29 cellular contexts compared by ENCODE assay signal in genomic region chr22:17710023-17710422, GRCh38.
"Had no signal": no experiment of that assay in that cellular context is flagged by ENCODE, and none has a peak within 500 bp of the region (broad histone marks: within the 10 kb centered on the region; RNA-seq: fewer than 3 reads in every experiment).

No MANE protein-coding gene starts in this region.

- H3K36me3 ChIP-seq: adrenal gland, WERI-Rb-1 had no signal

- DNase-seq: activated B cell treated with CpG ODN at 0.5 μM for 24 hours; activated CD4-positive, alpha-beta memory T cell treated with anti-CD3 and anti-CD28 coated beads, Interleukin-2, amount 10 ng/mL, durations not matched to agents 7 days and 5 days; activated CD4-positive, alpha-beta T cell treated with anti-CD3 and anti-CD28 coated beads, Interleukin-2, amount 10 ng/mL, durations not matched to agents 24 days and 14 days; activated CD8-positive, alpha-beta memory T cell treated with anti-CD3 and anti-CD28 coated beads, Interleukin-2, amount 50 U/mL, for 48 hours; activated gamma-delta T cell treated with Interleukin-2 at 50 U/mL for 16 hours; activated naive CD4-positive, alpha-beta T cell treated with anti-CD3 and anti-CD28 coated beads for 36 hours; activated naive CD8-positive, alpha-beta T cell treated with anti-CD3 and anti-CD28 coated beads, Interleukin-2, amount 10 ng/mL, durations not matched to agents 7 days and 5 days; activated T-cell treated with anti-CD3 and anti-CD28 coated beads for 4 hours; activated T-cell treated with anti-CD3 and anti-CD28 coated beads, Interleukin-2, amount 50 U/mL, for 24 hours; activated T-cell treated with anti-CD3 and anti-CD28 coated beads, Interleukin-2, amount 50 U/mL, for 72 hours; amygdala; aorta; body of pancreas; central memory CD4-positive, alpha-beta T cell; effector CD4-positive, alpha-beta T cell; effector memory CD8-positive, alpha-beta T cell; erythroblast; esophagus squamous epithelium; glutamatergic neuron; heart left ventricle; T-helper 1 cell; T-helper 17 cell; T1000; WERI-Rb-1 had no signal

- H3K27ac Mint-ChIP-seq: activated B cell treated with CpG ODN at 0.5 μM for 24 hours; activated CD4-positive, alpha-beta memory T cell treated with anti-CD3 and anti-CD28 coated beads, Interleukin-2, amount 10 ng/mL, durations not matched to agents 7 days and 5 days; activated CD4-positive, alpha-beta T cell treated with anti-CD3 and anti-CD28 coated beads, Interleukin-2, amount 10 ng/mL, durations not matched to agents 24 days and 14 days; activated naive CD4-positive, alpha-beta T cell treated with anti-CD3 and anti-CD28 coated beads for 36 hours; activated naive CD4-positive, alpha-beta T cell treated with anti-CD3 and anti-CD28 coated beads, Interleukin-2, amount 50 U/mL, for 72 hours; activated naive CD8-positive, alpha-beta T cell treated with anti-CD3 and anti-CD28 coated beads, Interleukin-2, amount 10 ng/mL, durations not matched to agents 7 days and 5 days; activated T-cell treated with anti-CD3 and anti-CD28 coated beads, Interleukin-2, amount 50 U/mL, for 24 hours; activated T-cell treated with anti-CD3 and anti-CD28 coated beads, Interleukin-2, amount 50 U/mL, for 72 hours; dendritic cell treated with granulocyte-macrophage colony-stimulating factor and Interleukin-4, amounts not matched to agents 40 ng/mL and 50 ng/mL, for 4 days; T-helper 17 cell; T-helper 2 cell treated with Interferon-gamma antibody and Interleukin-4, amounts not matched to agents 5 μg/mL and 100 μg/mL, for 36 hours had no signal

- H3K4me3 ChIP-seq: adrenal gland, body of pancreas, coronary artery, esophagus squamous epithelium, heart left ventricle had no signal

- H3K4me3 Mint-ChIP-seq: activated B cell treated with CpG ODN at 0.5 μM for 24 hours; activated CD4-positive, alpha-beta memory T cell treated with anti-CD3 and anti-CD28 coated beads, Interleukin-2, amount 10 ng/mL, durations not matched to agents 7 days and 5 days; activated CD4-positive, alpha-beta T cell treated with anti-CD3 and anti-CD28 coated beads, Interleukin-2, amount 10 ng/mL, durations not matched to agents 24 days and 14 days; activated naive CD4-positive, alpha-beta T cell treated with anti-CD3 and anti-CD28 coated beads for 36 hours; activated naive CD8-positive, alpha-beta T cell treated with anti-CD3 and anti-CD28 coated beads, Interleukin-2, amount 10 ng/mL, durations not matched to agents 7 days and 5 days; activated T-cell treated with anti-CD3 and anti-CD28 coated beads, Interleukin-2, amount 50 U/mL, for 24 hours; activated T-cell treated with anti-CD3 and anti-CD28 coated beads, Interleukin-2, amount 50 U/mL, for 72 hours; dendritic cell treated with granulocyte-macrophage colony-stimulating factor and Interleukin-4, amounts not matched to agents 40 ng/mL and 50 ng/mL, for 4 days; effector memory CD8-positive, alpha-beta T cell; T-helper 17 cell; T-helper 2 cell treated with Interferon-gamma antibody and Interleukin-4, amounts not matched to agents 5 μg/mL and 100 μg/mL, for 36 hours had no signal

- H3K27ac ChIP-seq: body of pancreas, coronary artery, esophagus squamous epithelium, heart left ventricle, WERI-Rb-1 had no signal

- H3K27me3 Mint-ChIP-seq: activated B cell treated with CpG ODN at 0.5 μM for 24 hours; activated CD4-positive, alpha-beta memory T cell treated with anti-CD3 and anti-CD28 coated beads, Interleukin-2, amount 10 ng/mL, durations not matched to agents 7 days and 5 days; activated CD4-positive, alpha-beta T cell treated with anti-CD3 and anti-CD28 coated beads, Interleukin-2, amount 10 ng/mL, durations not matched to agents 24 days and 14 days; activated naive CD8-positive, alpha-beta T cell treated with anti-CD3 and anti-CD28 coated beads, Interleukin-2, amount 10 ng/mL, durations not matched to agents 7 days and 5 days; activated T-cell treated with anti-CD3 and anti-CD28 coated beads, Interleukin-2, amount 50 U/mL, for 24 hours; dendritic cell treated with granulocyte-macrophage colony-stimulating factor and Interleukin-4, amounts not matched to agents 40 ng/mL and 50 ng/mL, for 4 days; effector memory CD8-positive, alpha-beta T cell; T-helper 17 cell had no signal

- H3K9me3 Mint-ChIP-seq: activated B cell treated with CpG ODN at 0.5 μM for 24 hours; activated CD4-positive, alpha-beta memory T cell treated with anti-CD3 and anti-CD28 coated beads, Interleukin-2, amount 10 ng/mL, durations not matched to agents 7 days and 5 days; activated CD4-positive, alpha-beta T cell treated with anti-CD3 and anti-CD28 coated beads, Interleukin-2, amount 10 ng/mL, durations not matched to agents 24 days and 14 days; activated naive CD4-positive, alpha-beta T cell treated with anti-CD3 and anti-CD28 coated beads for 36 hours; activated naive CD4-positive, alpha-beta T cell treated with anti-CD3 and anti-CD28 coated beads, Interleukin-2, amount 50 U/mL, for 72 hours; activated naive CD8-positive, alpha-beta T cell treated with anti-CD3 and anti-CD28 coated beads, Interleukin-2, amount 10 ng/mL, durations not matched to agents 7 days and 5 days; activated T-cell treated with anti-CD3 and anti-CD28 coated beads, Interleukin-2, amount 50 U/mL, for 24 hours; activated T-cell treated with anti-CD3 and anti-CD28 coated beads, Interleukin-2, amount 50 U/mL, for 72 hours; dendritic cell treated with granulocyte-macrophage colony-stimulating factor and Interleukin-4, amounts not matched to agents 40 ng/mL and 50 ng/mL, for 4 days; effector memory CD8-positive, alpha-beta T cell; T-helper 2 cell treated with Interferon-gamma antibody and Interleukin-4, amounts not matched to agents 5 μg/mL and 100 μg/mL, for 36 hours had no signal

- H3K9me3 ChIP-seq: adrenal gland, body of pancreas, esophagus squamous epithelium, heart left ventricle had no signal

- H3K27me3 ChIP-seq: adrenal gland, body of pancreas, esophagus squamous epithelium, heart left ventricle had no signal

- H3K36me3 Mint-ChIP-seq: activated naive CD4-positive, alpha-beta T cell treated with anti-CD3 and anti-CD28 coated beads, Interleukin-2, amount 50 U/mL, for 72 hours had no signal
